In the genomic region with DNA sequence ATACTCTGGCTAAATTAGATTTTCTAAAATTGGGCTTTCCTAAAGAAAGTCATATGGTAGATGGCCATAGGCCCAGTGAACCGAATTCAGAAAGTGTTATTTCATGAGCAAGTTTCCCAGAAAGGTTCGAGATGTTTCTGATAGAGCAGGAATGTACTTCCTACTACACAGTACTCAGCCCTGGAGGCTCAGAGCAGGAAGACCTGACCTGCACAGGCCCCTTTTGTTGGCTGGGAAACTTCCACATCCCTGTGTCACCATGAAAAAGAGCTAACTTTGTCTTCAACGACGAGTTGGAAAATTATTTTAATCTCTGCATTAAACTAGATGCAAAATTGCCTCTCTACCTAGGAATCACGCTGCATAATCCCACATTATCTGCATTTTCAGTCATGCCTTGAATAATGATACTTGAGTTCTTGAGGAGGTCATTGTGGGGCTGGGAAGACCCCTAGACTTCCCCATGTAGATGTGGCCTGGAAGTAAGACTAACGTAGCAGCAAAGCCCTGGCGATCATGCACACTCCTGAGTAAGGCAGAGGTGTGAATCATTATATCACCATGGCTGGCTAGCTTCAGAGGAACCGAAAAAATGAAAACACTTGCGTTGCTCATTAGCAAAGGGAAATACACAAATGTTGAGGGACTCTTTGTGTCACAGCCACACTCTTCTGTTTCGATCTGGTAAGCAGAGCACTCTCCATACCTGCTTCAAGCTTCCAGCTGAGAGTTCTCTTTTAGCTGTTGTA, we compare ENCODE assay signal across 9 cellular contexts.
A peak's percentile ranks its signal among the peaks of the same experiment; 100 is the strongest.
DNase-seq lines count a peak whose midpoint lies in the region; ATAC-seq, FAIRE-seq and TF ChIP-seq lines count a peak whose summit lies in the region.
"Had no signal": no experiment of that assay in that cellular context is flagged by ENCODE, and none has a peak within 500 bp of the region (broad histone marks: within the 10 kb centered on the region; RNA-seq: fewer than 3 reads in every experiment).

No MANE protein-coding gene starts in this region.

- ATAC-seq in GM19455 (IDR thresholded peaks at IDR 0.05; ENCODE audit: unreplicated experiment) = peak; percentile 89
- ATAC-seq in HG03354 (IDR thresholded peaks at IDR 0.05; ENCODE audit: poor library complexity, severe bottlenecking, unreplicated experiment) = peak; percentile 93
- ATAC-seq in effector memory CD8-positive, alpha-beta T cell (replicated peaks) = peak; percentile 74
- ATAC-seq: left cardiac atrium had no signal

- no peaks in the 10 kb centered on the region for H3K27me3 Mint-ChIP-seq in effector memory CD8-positive, alpha-beta T cell

- peaks cover 33 to 60% of the 10 kb centered on the region in 2 donors for H3K4me1 Mint-ChIP-seq in effector memory CD8-positive, alpha-beta T cell (ENCODE audit: low read depth in 2 of 2)

- no peaks in the 10 kb centered on the region for H3K9me3 Mint-ChIP-seq in effector memory CD8-positive, alpha-beta T cell

- no peak overlapping the region for H3K4me3 ChIP-seq in GM12864 (ENCODE audit: low read depth, low read length)

- peak overlapping the region; percentile 86 to 97 for H3K27ac Mint-ChIP-seq in effector memory CD8-positive, alpha-beta T cell

- H3K4me3 Mint-ChIP-seq in effector memory CD8-positive, alpha-beta T cell = peak overlapping the region; percentile 49 to 78

- peak; percentile 83 for DNase-seq in GM12864 (ENCODE audit: low read depth)
- no peak for DNase-seq in effector memory CD8-positive, alpha-beta T cell
- DNase-seq in HCEC 1CT = no peak
- DNase-seq in NCI-H510A (lab: John Stamatoyannopoulos, UW) = no peak
- no peak for DNase-seq in HTR-8/SVneo (ENCODE audit: insufficient read length, low spot score)
- no peak for DNase-seq in NCI-H1048 (lab: John Stamatoyannopoulos, UW)
- DNase-seq: left cardiac atrium had no signal

- TF ChIP-seq CTCF in GM12864 (IDR thresholded peaks at IDR 0.05; ENCODE audit: low read depth, low read length, missing control alignments) = no peak

- peaks cover 11% of the 10 kb centered on the region for H3K36me3 Mint-ChIP-seq in effector memory CD8-positive, alpha-beta T cell (ENCODE audit: insufficient read depth)

- no peak for FAIRE-seq in HTR-8/SVneo (lab: Jason Lieb, UNC)
